ENCODE assay signal across 18 cellular contexts in the genomic region with DNA sequence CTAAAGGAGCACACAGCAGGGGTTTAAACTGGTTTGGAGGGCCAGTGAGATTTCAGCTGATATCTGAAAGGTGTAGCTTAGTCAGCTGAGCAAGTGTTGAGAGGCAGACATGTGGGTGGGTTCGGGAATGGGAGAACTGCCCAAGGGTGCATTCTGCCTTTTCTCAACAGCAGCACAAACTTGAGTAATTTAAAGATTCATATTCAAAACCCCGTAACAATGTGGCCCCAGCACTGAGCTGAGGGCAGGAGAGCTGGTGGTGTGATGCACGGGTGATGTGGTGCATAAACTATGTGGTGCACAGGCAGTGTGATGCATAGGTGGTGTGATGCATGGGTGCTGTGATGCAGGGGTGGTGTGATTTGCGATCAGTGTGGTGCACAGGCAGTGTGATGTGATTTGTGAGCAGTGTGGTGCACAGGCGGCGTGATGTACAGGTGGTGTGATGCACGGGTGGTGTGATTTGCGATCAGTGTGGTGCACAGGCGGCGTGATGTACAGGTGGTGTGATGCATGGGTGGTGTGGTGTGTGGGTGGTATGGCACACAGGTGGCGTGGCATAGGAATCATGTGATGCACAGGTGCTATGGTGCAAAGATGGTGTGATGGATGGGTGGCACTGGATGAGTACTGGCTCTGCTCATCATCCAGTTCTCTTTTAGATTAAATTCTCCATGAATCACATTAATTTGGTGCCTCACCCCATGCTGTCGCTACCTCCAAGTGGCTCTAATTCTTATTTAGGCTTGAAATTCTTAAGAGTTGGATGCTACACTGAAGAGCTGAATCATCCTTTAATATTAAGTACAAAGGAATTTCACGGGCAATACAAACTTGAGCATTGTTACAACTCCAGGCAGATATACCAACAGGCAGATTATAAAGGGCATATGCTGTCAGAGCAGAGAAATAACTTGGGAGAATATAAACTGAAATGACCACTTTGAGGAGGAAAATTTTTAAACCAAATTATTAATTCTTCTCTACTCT. TPM values are rescaled to one million over a fixed set of nuclear protein-coding genes. Genes with fewer than 3 reads are reported as not detected.
A peak's percentile ranks its signal among the peaks of the same experiment; 100 is the strongest.
DNase-seq lines count a peak whose midpoint lies in the region; ATAC-seq, FAIRE-seq and TF ChIP-seq lines count a peak whose summit lies in the region.
"Had no signal": no experiment of that assay in that cellular context is flagged by ENCODE, and none has a peak within 500 bp of the region (broad histone marks: within the 10 kb centered on the region; RNA-seq: fewer than 3 reads in every experiment).

No MANE protein-coding gene starts in this region.

- no peak overlapping the region for H2BK120ac ChIP-seq in mesendoderm (ENCODE audit: low read depth, low read length)

- H3K23ac ChIP-seq in mesendoderm (ENCODE audit: low read length), result no peak overlapping the region

- POLR2A ChIA-PET in RWPE1 (lab: Yijun Ruan, JAX; ENCODE audit: low non-redundant PET), result no interaction called here

- no CpG with 5 or more reads among the region's 13 CpGs for WGBS in mesendoderm (ENCODE audit: extremely low coverage, insufficient coverage, low lambda C conversion rate)

- H3K9ac ChIP-seq in mesendoderm (ENCODE audit: low read length), result no peak overlapping the region

- H2AK5ac ChIP-seq in mesendoderm (ENCODE audit: low read length), result no peak overlapping the region

- ATAC-seq in RWPE2 (ENCODE audit: low read depth), result peak; percentile 22; the same call in 1 of the 3 replicates
- peak; percentile 7 for ATAC-seq in foreskin keratinocyte
- no peak for ATAC-seq in HG02870 (IDR thresholded peaks at IDR 0.05; ENCODE audit: unreplicated experiment)
- ATAC-seq: gastrocnemius medialis, right cardiac atrium had no signal

- no peaks in the 10 kb centered on the region for H3K79me1 ChIP-seq in mesendoderm (ENCODE audit: low read length)

- no peak overlapping the region for H3K4ac ChIP-seq in mesendoderm (ENCODE audit: low read depth, low read length)

- H3K27me3 ChIP-seq in RWPE2 (ENCODE audit: insufficient read depth, poor library complexity, severe bottlenecking) (no peaks in the 10 kb centered on the region), foreskin keratinocyte (no peaks in the 10 kb centered on the region), mesendoderm (ENCODE audit: insufficient read depth, low read length, poor library complexity) (no peaks in the 10 kb centered on the region)
- H3K27me3 ChIP-seq: gastrocnemius medialis had no signal

- no peaks in the 10 kb centered on the region; the same call in 1 of the 2 replicates for H3K36me3 ChIP-seq in RWPE2 (ENCODE audit: low read depth)
- H3K36me3 ChIP-seq in mesendoderm (ENCODE audit: control insufficient read depth, insufficient read depth, low read length), result no peaks in the 10 kb centered on the region
- H3K36me3 ChIP-seq: gastrocnemius medialis, left ventricle myocardium inferior had no signal

- peak overlapping the region; percentile 99 for H3K27ac ChIP-seq in RWPE2 (ENCODE audit: poor library complexity, severe bottlenecking)
- H3K27ac ChIP-seq in foreskin keratinocyte, result peak overlapping the region; percentile 67
- no peak overlapping the region for H3K27ac ChIP-seq in RWPE1
- H3K27ac ChIP-seq in mesendoderm (ENCODE audit: low read depth, low read length), result no peak overlapping the region
- H3K27ac ChIP-seq: gastrocnemius medialis, left ventricle myocardium inferior had no signal

- H4K5ac ChIP-seq in mesendoderm (ENCODE audit: low read length), result no peak overlapping the region

- H3K4me2 ChIP-seq in mesendoderm (ENCODE audit: low read length), result no peak overlapping the region

- no peak overlapping the region for H4K8ac ChIP-seq in mesendoderm (ENCODE audit: low read depth, low read length)

- no peak overlapping the region for H2BK15ac ChIP-seq in mesendoderm (replicated peaks; ENCODE audit: low read depth)

- H3K18ac ChIP-seq in mesendoderm (ENCODE audit: low read length), result no peak overlapping the region

- TF ChIP-seq CTCF in RWPE2 (IDR thresholded peaks at IDR 0.05; ENCODE audit: poor library complexity, severe bottlenecking) (no peak), foreskin keratinocyte (conservative IDR thresholded peaks at IDR 0.05) (no peak), RWPE1 (conservative IDR thresholded peaks at IDR 0.05; ENCODE audit: low read depth) (no peak)

- H3K79me2 ChIP-seq in mesendoderm (ENCODE audit: control insufficient read depth, insufficient read depth, low read length), result no peaks in the 10 kb centered on the region

- no peaks in the 10 kb centered on the region for H3K9me3 ChIP-seq in RWPE2 (ENCODE audit: severe bottlenecking)
- H3K9me3 ChIP-seq: gastrocnemius medialis, left ventricle myocardium inferior had no signal

- no peak overlapping the region for H3K56ac ChIP-seq in mesendoderm (ENCODE audit: low read length)

- peak; percentile 43 for DNase-seq in AG20443 (ENCODE audit: low spot score)
- no peak for DNase-seq in H54 (ENCODE audit: insufficient read length, low spot score)
- DNase-seq in RWPE2 (ENCODE audit: low spot score), result peak; percentile 45
- peak in 1 of 2 donors; percentile 81 for DNase-seq in foreskin keratinocyte
- no peak for DNase-seq in RWPE1 (ENCODE audit: low spot score)
- no peak for DNase-seq in mesendoderm
- no peak for DNase-seq in NCI-H1092 (lab: John Stamatoyannopoulos, UW)
- DNase-seq: activated CD4-positive, alpha-beta T cell treated with anti-CD3 and anti-CD28 coated beads for 1 hour; activated effector memory CD4-positive, alpha-beta T cell treated with anti-CD3 and anti-CD28 coated beads, Interleukin-2, amount 50 U/mL, for 16 hours; gastrocnemius medialis; left ventricle myocardium inferior; MM.1S; NCI-H187; NCI-H446 treated with DMSO at 0.1 percent for 48 hours; nucleus accumbens; right cardiac atrium; SHP77 treated with DMSO at 0.1 percent for 48 hours had no signal

- no peak overlapping the region for H3K4me3 ChIP-seq in RWPE2 (ENCODE audit: severe bottlenecking)
- no peak overlapping the region for H3K4me3 ChIP-seq in mesendoderm (ENCODE audit: low read length)
- H3K4me3 ChIP-seq: gastrocnemius medialis, left ventricle myocardium inferior had no signal

- TF ChIP-seq POLR2A in H54 (IDR thresholded peaks at IDR 0.05; ENCODE audit: low read depth, low read length), result no peak

- peaks cover 59% of the 10 kb centered on the region for H3K4me1 ChIP-seq in RWPE2 (ENCODE audit: insufficient read depth, poor library complexity, severe bottlenecking)
- H3K4me1 ChIP-seq in foreskin keratinocyte, result peaks cover 49% of the 10 kb centered on the region
- peaks cover 7% of the 10 kb centered on the region for H3K4me1 ChIP-seq in mesendoderm (ENCODE audit: control insufficient read depth, low read depth, low read length)

- peak; percentile 64 for FAIRE-seq in H54 (lab: Jason Lieb, UNC)

- H2BK5ac ChIP-seq in mesendoderm (ENCODE audit: low read length), result no peak overlapping the region

- CTCF ChIA-PET in RWPE1 (lab: Yijun Ruan, JAX), result no interaction called here

RNA-seq across cellular contexts. Expression of a gene that starts 53.5 kb away (rescaled TPM):
- total RNA-seq in foreskin keratinocyte, result 83.5 and 93.9 TPM in 2 replicates
- polyA plus RNA-seq in foreskin keratinocyte, result 106 and 112 TPM in 2 replicates
- 41.4 TPM for polyA plus RNA-seq in mesendoderm (2013, experiment 1 of 2)
- 42.1 TPM for polyA plus RNA-seq in mesendoderm (2013, experiment 2 of 2)

Comparison
In these comparisons a context has a peak if more than half of its experiments do, and no peak if none do; other contexts are left out.
1. DNase-seq: peak in AG20443 (single experiment) and RWPE2 (single experiment); none in H54 (single experiment), RWPE1 (single experiment), mesendoderm (single experiment) and NCI-H1092 (single experiment).
2. H3K27ac ChIP-seq: peak in RWPE2 (single experiment) and foreskin keratinocyte (single experiment); none in RWPE1 (single experiment) and mesendoderm (single experiment).